ENCODE assay signal across 1 cellular context in the genomic region with DNA sequence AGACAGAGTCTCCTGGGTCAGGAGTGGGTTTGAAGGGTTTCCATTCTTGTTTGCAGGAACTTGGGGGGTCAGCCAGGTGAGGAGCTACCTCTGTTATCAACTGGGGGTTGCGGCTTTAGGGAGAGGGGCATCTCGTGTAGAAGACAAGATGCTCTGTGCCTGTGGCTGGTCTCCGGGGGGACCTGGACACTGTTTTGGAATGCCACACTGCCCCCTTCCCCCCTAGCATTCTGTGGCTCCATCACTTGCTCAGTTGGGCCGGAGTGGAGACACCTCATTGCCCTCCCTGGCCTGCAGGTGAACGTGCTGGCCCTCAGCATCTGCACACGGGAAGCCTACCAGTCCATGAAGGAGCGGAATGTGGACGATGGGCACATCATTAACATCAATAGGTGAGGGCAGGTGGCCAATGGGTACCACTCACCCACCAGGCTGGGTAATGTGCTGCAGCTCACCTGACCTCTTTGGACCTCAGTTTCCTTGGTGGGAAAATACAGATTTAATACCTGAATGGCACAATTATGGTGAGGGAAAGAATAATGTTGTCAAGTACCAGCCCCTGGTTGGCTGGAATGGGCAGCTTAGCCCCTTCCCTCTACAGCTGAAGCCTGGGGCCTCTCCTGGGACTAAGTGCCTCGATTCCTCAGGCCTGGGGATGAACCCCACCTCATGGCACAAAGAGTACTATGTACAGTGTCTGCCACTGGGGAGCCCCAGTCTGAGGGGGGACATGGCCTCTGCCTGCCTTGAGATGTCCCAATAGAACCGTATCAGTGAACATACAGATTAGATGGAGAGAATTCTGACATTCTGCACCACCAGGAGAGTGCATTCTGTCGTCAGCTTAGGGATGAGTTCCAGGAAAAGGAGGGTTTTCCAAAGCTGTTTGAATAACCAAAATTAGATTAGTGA.
TF ChIP-seq lines count a peak whose summit lies in the region.

No MANE protein-coding gene starts in this region.

TF ChIP-seq in K562, 482 proteins besides CTCF, POLR2A, EP300 and RAD21:
- TF ChIP-seq ZNF717 (CRISPR knock-in tag; IDR thresholded peaks at IDR 0.05) = no peak
- peak; percentile 19 for TF ChIP-seq RBFOX2 (IDR thresholded peaks at IDR 0.05; ENCODE audit: low read depth, low read length)
